In the genomic region with DNA sequence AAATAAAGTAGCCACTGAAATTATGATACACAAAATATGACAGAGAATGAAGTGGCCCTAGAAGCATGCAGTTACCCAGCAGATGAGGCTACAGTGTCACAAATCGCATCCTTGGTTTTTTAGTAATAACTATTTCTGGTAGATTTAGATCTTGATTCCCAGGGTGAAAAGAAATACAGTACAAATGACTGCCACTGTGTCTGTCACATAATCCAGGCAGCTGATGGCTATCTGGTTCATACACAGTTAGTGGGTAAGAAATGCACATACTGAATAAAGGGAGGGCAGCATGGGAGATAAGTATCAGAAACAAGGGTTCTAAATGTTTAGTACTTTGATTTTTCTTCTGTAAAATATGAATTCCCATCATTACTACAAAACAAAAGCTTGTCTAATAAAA, we compare ENCODE assay signal across 1 cellular context.
TF ChIP-seq lines count a peak whose summit lies in the region.

No MANE protein-coding gene starts in this region.

TF ChIP-seq in K562, 482 proteins besides CTCF, POLR2A, EP300 and RAD21 (continued from another document):
- TF ChIP-seq, protein P1, sequence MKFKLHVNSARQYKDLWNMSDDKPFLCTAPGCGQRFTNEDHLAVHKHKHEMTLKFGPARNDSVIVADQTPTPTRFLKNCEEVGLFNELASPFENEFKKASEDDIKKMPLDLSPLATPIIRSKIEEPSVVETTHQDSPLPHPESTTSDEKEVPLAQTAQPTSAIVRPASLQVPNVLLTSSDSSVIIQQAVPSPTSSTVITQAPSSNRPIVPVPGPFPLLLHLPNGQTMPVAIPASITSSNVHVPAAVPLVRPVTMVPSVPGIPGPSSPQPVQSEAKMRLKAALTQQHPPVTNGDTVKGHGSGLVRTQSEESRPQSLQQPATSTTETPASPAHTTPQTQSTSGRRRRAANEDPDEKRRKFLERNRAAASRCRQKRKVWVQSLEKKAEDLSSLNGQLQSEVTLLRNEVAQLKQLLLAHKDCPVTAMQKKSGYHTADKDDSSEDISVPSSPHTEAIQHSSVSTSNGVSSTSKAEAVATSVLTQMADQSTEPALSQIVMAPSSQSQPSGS (CRISPR knock-in tag; IDR thresholded peaks at IDR 0.05): no peak
- TF ChIP-seq ZNF232 (CRISPR knock-in tag; IDR thresholded peaks at IDR 0.05): no peak
- TF ChIP-seq, protein P2, sequence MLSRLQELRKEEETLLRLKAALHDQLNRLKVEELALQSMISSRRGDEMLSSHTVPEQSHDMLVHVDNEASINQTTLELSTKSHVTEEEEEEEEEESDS (CRISPR knock-in tag; IDR thresholded peaks at IDR 0.05): no peak
